In genomic region chr14:23339506-23340268, GRCh38 we compare ENCODE assay signal across 34 cellular contexts. TPM values are rescaled to one million over a fixed set of nuclear protein-coding genes. Genes with fewer than 3 reads are reported as not detected.
"Had no signal": no experiment of that assay in that cellular context is flagged by ENCODE, and none has a peak within 500 bp of the region (broad histone marks: within the 10 kb centered on the region; RNA-seq: fewer than 3 reads in every experiment).

No MANE protein-coding gene starts in this region.

- DNase-seq: activated CD4-positive, alpha-beta T cell treated with anti-CD3 and anti-CD28 coated beads, Interleukin-2, amount 10 ng/mL, durations not matched to agents 24 days and 14 days; activated CD4-positive, alpha-beta T cell treated with anti-CD3 and anti-CD28 coated beads, Interleukin-2, amount 50 U/mL, for 4 hours; activated CD8-positive, alpha-beta T cell treated with anti-CD3 and anti-CD28 coated beads for 36 hours; activated gamma-delta T cell treated with Interleukin-2 at 50 U/mL for 16 hours; activated naive CD4-positive, alpha-beta T cell treated with anti-CD3 and anti-CD28 coated beads for 36 hours; activated T-cell treated with anti-CD3 and anti-CD28 coated beads, Interleukin-2, amount 50 U/mL, for 4 hours; body of pancreas; NCI-H1105; NCI-H1417 treated with DMSO at 0.1 percent for 48 hours; NCI-H187 treated with DMSO at 0.1 percent for 48 hours; NCI-H2081 treated with DMSO at 0.1 percent for 48 hours; NCI-H345; NCI-H510A; NCI-H526; NCI-H748 treated with DMSO at 0.1 percent for 48 hours; NK-92 treated with Interleukin-12 subunit alpha and Interleukin-12 subunit beta, amount 100 ng/mL, for 24 hours; OCI-M1; SHP77; SJCRH30; T1000 had no signal

- H3K9me3 ChIP-seq: adrenal gland, body of pancreas, breast epithelium had no signal

- H3K36me3 Mint-ChIP-seq: activated naive CD4-positive, alpha-beta T cell treated with anti-CD3 and anti-CD28 coated beads, Interleukin-2, amount 50 U/mL, for 72 hours had no signal

- H3K9me3 Mint-ChIP-seq: activated naive CD4-positive, alpha-beta T cell treated with anti-CD3 and anti-CD28 coated beads for 36 hours; activated naive CD4-positive, alpha-beta T cell treated with anti-CD3 and anti-CD28 coated beads, Interleukin-2, amount 50 U/mL, for 72 hours; activated T-cell treated with anti-CD3 and anti-CD28 coated beads, Interleukin-2, amount 50 U/mL, for 4 hours; activated T-helper 1 cell treated with anti-CD3 and anti-CD28 coated beads, Interleukin-12 subunit alpha, Interleukin-12 subunit beta, Interleukin-2, Interleukin-4 antibody, amounts not matched to agents 30 ng/mL and 10 ng/mL and 1 ng/mL, durations not matched to agents 14 hours and 24 hours and 36 hours had no signal

- ATAC-seq: activated CD8-positive, alpha-beta T cell treated with anti-CD3 and anti-CD28 coated beads for 36 hours; activated naive CD4-positive, alpha-beta T cell treated with anti-CD3 and anti-CD28 coated beads, Interleukin-2, amount 50 U/mL, for 72 hours; activated T-cell treated with anti-CD3 and anti-CD28 coated beads, Interleukin-2, amount 50 U/mL, for 4 hours; body of pancreas; Panc1 had no signal

- H3K4me3 ChIP-seq: adrenal gland, body of pancreas, breast epithelium, SJCRH30, SK-N-MC had no signal

- H3K27me3 ChIP-seq: adrenal gland, body of pancreas, breast epithelium had no signal

- H3K4me1 ChIP-seq: adrenal gland, body of pancreas, breast epithelium, SJCRH30 had no signal

- H3K4me3 Mint-ChIP-seq: activated CD4-positive, alpha-beta T cell treated with anti-CD3 and anti-CD28 coated beads, Interleukin-2, amount 10 ng/mL, durations not matched to agents 24 days and 14 days; activated CD8-positive, alpha-beta T cell treated with anti-CD3 and anti-CD28 coated beads for 36 hours; activated naive CD4-positive, alpha-beta T cell treated with anti-CD3 and anti-CD28 coated beads for 36 hours; activated T-cell treated with anti-CD3 and anti-CD28 coated beads, Interleukin-2, amount 50 U/mL, for 4 hours; activated T-helper 1 cell treated with anti-CD3 and anti-CD28 coated beads, Interleukin-12 subunit alpha, Interleukin-12 subunit beta, Interleukin-2, Interleukin-4 antibody, amounts not matched to agents 30 ng/mL and 10 ng/mL and 1 ng/mL, durations not matched to agents 14 hours and 24 hours and 36 hours had no signal

- H3K36me3 ChIP-seq: adrenal gland, breast epithelium, SJCRH30 had no signal

- H3K4me1 Mint-ChIP-seq: activated CD4-positive, alpha-beta T cell treated with anti-CD3 and anti-CD28 coated beads, Interleukin-2, amount 10 ng/mL, durations not matched to agents 24 days and 14 days had no signal

- H3K27ac Mint-ChIP-seq: activated CD4-positive, alpha-beta T cell treated with anti-CD3 and anti-CD28 coated beads, Interleukin-2, amount 10 ng/mL, durations not matched to agents 24 days and 14 days; activated CD8-positive, alpha-beta T cell treated with anti-CD3 and anti-CD28 coated beads for 36 hours; activated naive CD4-positive, alpha-beta T cell treated with anti-CD3 and anti-CD28 coated beads for 36 hours; activated naive CD4-positive, alpha-beta T cell treated with anti-CD3 and anti-CD28 coated beads, Interleukin-2, amount 50 U/mL, for 72 hours; activated T-helper 1 cell treated with anti-CD3 and anti-CD28 coated beads, Interleukin-12 subunit alpha, Interleukin-12 subunit beta, Interleukin-2, Interleukin-4 antibody, amounts not matched to agents 30 ng/mL and 10 ng/mL and 1 ng/mL, durations not matched to agents 14 hours and 24 hours and 36 hours had no signal

- H3K27ac ChIP-seq: adrenal gland, body of pancreas, breast epithelium, SJCRH30, SK-N-MC had no signal

RNA-seq across cellular contexts. Expression of gene EFS, which starts 25.3 kb away (rescaled TPM):
- total RNA-seq: activated CD4-positive, alpha-beta T cell treated with anti-CD3 and anti-CD28 coated beads, Interleukin-2, amount 10 ng/mL, durations not matched to agents 24 days and 14 days; activated CD8-positive, alpha-beta memory T cell treated with anti-CD3 and anti-CD28 coated beads for 36 hours; activated CD8-positive, alpha-beta T cell treated with anti-CD3 and anti-CD28 coated beads for 36 hours; activated naive CD4-positive, alpha-beta T cell treated with anti-CD3 and anti-CD28 coated beads for 36 hours; activated T-helper 1 cell treated with anti-CD3 and anti-CD28 coated beads, Interleukin-12 subunit alpha, Interleukin-12 subunit beta, Interleukin-2, Interleukin-4 antibody, amounts not matched to agents 30 ng/mL and 10 ng/mL and 1 ng/mL, durations not matched to agents 14 hours and 24 hours and 36 hours; LHCN-M2; T-helper 1 cell treated with Interleukin-12 subunit alpha and Interleukin-12 subunit beta and Interleukin-4 antibody, amounts not matched to agents 30 ng/mL and 1 ng/mL, for 36 hours; T-helper 2 cell treated with Interferon-gamma antibody and Interleukin-4, amounts not matched to agents 100 ng/mL and 5 ng/mL, for 36 hours had no signal

RNA-seq across cellular contexts. Expression of gene IL25, which starts 32.9 kb away (rescaled TPM):
- total RNA-seq: activated CD4-positive, alpha-beta T cell treated with anti-CD3 and anti-CD28 coated beads, Interleukin-2, amount 10 ng/mL, durations not matched to agents 24 days and 14 days; activated CD8-positive, alpha-beta memory T cell treated with anti-CD3 and anti-CD28 coated beads for 36 hours; activated CD8-positive, alpha-beta T cell treated with anti-CD3 and anti-CD28 coated beads for 36 hours; activated naive CD4-positive, alpha-beta T cell treated with anti-CD3 and anti-CD28 coated beads for 36 hours; activated naive CD4-positive, alpha-beta T cell treated with anti-CD3 and anti-CD28 coated beads, Interleukin-2, amount 50 U/mL, for 72 hours; activated T-cell treated with anti-CD3 and anti-CD28 coated beads, Interleukin-2, amount 50 U/mL, for 4 hours; activated T-helper 1 cell treated with anti-CD3 and anti-CD28 coated beads, Interleukin-12 subunit alpha, Interleukin-12 subunit beta, Interleukin-2, Interleukin-4 antibody, amounts not matched to agents 30 ng/mL and 10 ng/mL and 1 ng/mL, durations not matched to agents 14 hours and 24 hours and 36 hours; adrenal gland; astrocyte; body of pancreas; breast epithelium; cardiac septum; LHCN-M2; M059J; RPMI7951; SJCRH30; T-helper 1 cell treated with Interleukin-12 subunit alpha and Interleukin-12 subunit beta and Interleukin-4 antibody, amounts not matched to agents 30 ng/mL and 1 ng/mL, for 36 hours; T-helper 2 cell treated with Interferon-gamma antibody and Interleukin-4, amounts not matched to agents 100 ng/mL and 5 ng/mL, for 36 hours had no signal
